ENCODE assay signal across 9 cellular contexts in genomic region chr3:94525039-94525438, GRCh38.
DNase-seq lines count a peak whose midpoint lies in the region; ATAC-seq and TF ChIP-seq lines count a peak whose summit lies in the region.
"Had no signal": no experiment of that assay in that cellular context is flagged by ENCODE, and none has a peak within 500 bp of the region (broad histone marks: within the 10 kb centered on the region; RNA-seq: fewer than 3 reads in every experiment).

No MANE protein-coding gene starts in this region.

- H2AFZ ChIP-seq in PC-9: no peak overlapping the region

- no peak overlapping the region for H3K4me3 Mint-ChIP-seq in nephron progenitor cell
- H3K4me3 Mint-ChIP-seq: natural killer cell treated with Interleukin-12 subunit alpha and Interleukin-12 subunit beta and Interleukin-15 and Interleukin-18, amount 100 ng/mL, for 72 hours had no signal

- TF ChIP-seq CTCF in GM12865 (IDR thresholded peaks at IDR 0.05; ENCODE audit: insufficient read depth, low read depth, low read length, missing control alignments) (peak; percentile 37), PC-9 (conservative IDR thresholded peaks at IDR 0.05) (peak; percentile 36; the same call in 1 of the 2 replicates), epithelial cell of esophagus (IDR thresholded peaks at IDR 0.05; ENCODE audit: insufficient read depth, low read depth, low read length, missing control alignments) (peak; percentile 90), nephron progenitor cell (IDR thresholded peaks at IDR 0.05) (peak; percentile 28)

- H3K36me3 ChIP-seq in PC-9 (ENCODE audit: low read depth): no peaks in the 10 kb centered on the region

- no peaks in the 10 kb centered on the region for H3K9me2 ChIP-seq in PC-9 (ENCODE audit: insufficient read depth)

- H3K4me3 ChIP-seq in GM12865 (ENCODE audit: low read depth, low read length): no peak overlapping the region
- no peak overlapping the region for H3K4me3 ChIP-seq in PC-9
- no peak overlapping the region for H3K4me3 ChIP-seq in epithelial cell of esophagus (ENCODE audit: low read length)

- BruUV-seq in PC-9 (replicated peaks; lab: Mats Ljungman, UMichigan): no TSS peak

- H3K79me2 ChIP-seq in PC-9 (ENCODE audit: low read depth): no peaks in the 10 kb centered on the region

- no peaks in the 10 kb centered on the region for H3K9me3 ChIP-seq in PC-9 (ENCODE audit: insufficient read depth, low read depth)

- H3K9me3 Mint-ChIP-seq in nephron progenitor cell: no peaks in the 10 kb centered on the region

- no peaks in the 10 kb centered on the region for H4K20me1 ChIP-seq in PC-9 (ENCODE audit: insufficient read depth)

- H3K4me1 Mint-ChIP-seq in nephron progenitor cell: peaks cover 27% of the 10 kb centered on the region

- H3K4me1 ChIP-seq in PC-9 (replicated peaks; ENCODE audit: insufficient read depth): no peaks in the 10 kb centered on the region

- H3F3A ChIP-seq in PC-9 (ENCODE audit: insufficient read depth, low read depth): no peaks in the 10 kb centered on the region

- no peaks in the 10 kb centered on the region for H3K27me3 ChIP-seq in PC-9 (ENCODE audit: insufficient read depth, low read depth)

- H3K27me3 Mint-ChIP-seq in nephron progenitor cell (ENCODE audit: low read depth, poor library complexity): no peaks in the 10 kb centered on the region
- H3K27me3 Mint-ChIP-seq: natural killer cell treated with Interleukin-12 subunit alpha and Interleukin-12 subunit beta and Interleukin-15 and Interleukin-18, amount 100 ng/mL, for 72 hours had no signal

- POLR2A ChIA-PET in PC-9 (lab: Charles Lee; ENCODE audit: unreplicated experiment): no interaction called here

- no peak overlapping the region for H3K4me2 ChIP-seq in PC-9

- no peak for ATAC-seq in GM21423 (IDR thresholded peaks at IDR 0.05; ENCODE audit: unreplicated experiment)
- no peak for ATAC-seq in HG03135 (IDR thresholded peaks at IDR 0.05; ENCODE audit: unreplicated experiment)
- no peak for ATAC-seq in GM21723 (IDR thresholded peaks at IDR 0.05; ENCODE audit: unreplicated experiment)
- ATAC-seq in GM21381 (IDR thresholded peaks at IDR 0.05; ENCODE audit: unreplicated experiment): no peak
- ATAC-seq: natural killer cell treated with Interleukin-12 subunit alpha and Interleukin-12 subunit beta and Interleukin-15 and Interleukin-18, amount 100 ng/mL, for 72 hours had no signal

- no peak overlapping the region for H3K27ac Mint-ChIP-seq in nephron progenitor cell
- H3K27ac Mint-ChIP-seq: natural killer cell treated with Interleukin-12 subunit alpha and Interleukin-12 subunit beta and Interleukin-15 and Interleukin-18, amount 100 ng/mL, for 72 hours had no signal

- intact Hi-C loops in PC-9 (cut with micrococcal nuclease; ENCODE audit: unreplicated experiment): no loop called here

- no peaks in the 10 kb centered on the region for H3K36me3 Mint-ChIP-seq in nephron progenitor cell (ENCODE audit: low read depth)
- H3K36me3 Mint-ChIP-seq: natural killer cell treated with Interleukin-12 subunit alpha and Interleukin-12 subunit beta and Interleukin-15 and Interleukin-18, amount 100 ng/mL, for 72 hours had no signal

- CTCF ChIA-PET in PC-9 (lab: Charles Lee): no interaction called here

- peak; percentile 20 for DNase-seq in GM12865 (ENCODE audit: low read depth)
- DNase-seq in PC-9: no peak
- peak; percentile 75 for DNase-seq in epithelial cell of esophagus (ENCODE audit: low read depth)
- DNase-seq in nephron progenitor cell: peak; percentile 15

- H3K27ac ChIP-seq in PC-9: no peak overlapping the region

Comparison
In these comparisons a context has a peak if more than half of its experiments do, and no peak if none do; other contexts are left out.
1. DNase-seq: peak in GM12865 (single experiment), epithelial cell of esophagus (single experiment) and nephron progenitor cell (single experiment); none in PC-9 (0 of 2).
2. CTCF ChIP-seq: peak in every context shown above with its lines; median percentile 90 in epithelial cell of esophagus; 37 in GM12865; 36 in PC-9; 28 in nephron progenitor cell.